ENCODE assay signal across 9 cellular contexts in the genomic region with DNA sequence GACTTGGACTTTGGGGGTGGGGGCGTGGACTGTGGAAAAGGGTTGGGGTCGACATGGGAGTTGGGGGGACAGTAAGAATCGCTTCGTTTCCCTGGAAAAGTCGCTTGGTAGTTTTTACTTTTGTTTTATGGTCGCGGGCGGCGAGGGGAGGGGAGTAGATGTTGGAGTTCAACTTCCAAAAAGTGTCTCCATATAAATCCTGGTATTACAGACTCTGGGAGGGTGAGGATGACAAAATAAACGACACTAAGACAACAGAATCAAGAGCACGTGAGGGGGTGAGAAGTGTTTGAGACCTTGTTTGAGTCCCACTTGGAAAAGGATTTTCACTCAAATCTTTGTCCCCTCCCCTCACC. TPM values are rescaled to one million over a fixed set of nuclear protein-coding genes. Genes with fewer than 3 reads are reported as not detected.
A peak's percentile ranks its signal among the peaks of the same experiment; 100 is the strongest.
DNase-seq lines count a peak whose midpoint lies in the region; ATAC-seq, FAIRE-seq and TF ChIP-seq lines count a peak whose summit lies in the region.
"Had no signal": no experiment of that assay in that cellular context is flagged by ENCODE, and none has a peak within 500 bp of the region (broad histone marks: within the 10 kb centered on the region; RNA-seq: fewer than 3 reads in every experiment).

No MANE protein-coding gene starts in this region.

- peaks cover 31 to 45% (median 38%) of the 10 kb centered on the region in 3 donors for H3K4me1 Mint-ChIP-seq in T-cell

- no peaks in the 10 kb centered on the region for H3K27me3 Mint-ChIP-seq in T-cell

- H3K9ac ChIP-seq in SK-N-SH = no peak overlapping the region

- peak overlapping the region; percentile 75 for H3K4me2 ChIP-seq in SK-N-SH

- POLR2A ChIA-PET in SK-N-SH (lab: Yijun Ruan, JAX) (no interaction called here), T-cell (lab: Charles Lee) (interaction anchor here in 1 of 2 donors (0.6 kb wide), 2 partner anchors 10 to 567 kb away, joined by 4 to 5 read pairs; no protein-coding TSS in a partner anchor)

- H3K36me3 ChIP-seq in SK-N-SH (replicated peaks in 1 of 2; ENCODE audit: control insufficient read depth in 1 of 2, insufficient read depth in 2 of 2, low read length in 1 of 2) (no peaks in the 10 kb centered on the region), spleen (no peaks in the 10 kb centered on the region)

- H3K4me1 ChIP-seq in SK-N-SH (ENCODE audit: control insufficient read depth in 1 of 2, insufficient read depth in 2 of 2, low read depth in 1 of 2, low read length in 1 of 2) (no peaks in the 10 kb centered on the region; a peak in 1 of 4 replicates), spleen (peaks cover 14 to 68% (median 51%) of the 10 kb centered on the region in 6 donors)

- TF ChIP-seq CTCF in SK-N-SH (IDR thresholded peaks at IDR 0.05) (no peak), fibroblast of villous mesenchyme (IDR thresholded peaks at IDR 0.05; ENCODE audit: insufficient read depth, low read depth, low read length) (no peak), spleen (IDR thresholded peaks at IDR 0.05 in 8 of 11, conservative IDR thresholded peaks at IDR 0.05 in 3 of 11) (no peak)

- H3K4me3 Mint-ChIP-seq in T-cell = peak overlapping the region; percentile 95 to 98 (median 96)

- H3K27me3 ChIP-seq in SK-N-SH (ENCODE audit: insufficient read depth) = peaks cover 84% of the 10 kb centered on the region
- peaks cover 5 to 100% (median 80%) of the 10 kb centered on the region in 7 donors for H3K27me3 ChIP-seq in spleen (replicated peaks in 1 of 7)

- H3K9me3 Mint-ChIP-seq in T-cell = no peaks in the 10 kb centered on the region

- no peak for TF ChIP-seq POLR2A in spleen (IDR thresholded peaks at IDR 0.05)

- no peak for TF ChIP-seq RAD21 in SK-N-SH (IDR thresholded peaks at IDR 0.05; ENCODE audit: low read length)

- intact Hi-C loops in spleen (cut with DNase I; ENCODE audit: low total_unique reads) = no loop called here

- peaks cover 19% of the 10 kb centered on the region for H3K36me3 Mint-ChIP-seq in T-cell

- CTCF ChIA-PET in SK-N-SH (lab: Yijun Ruan, JAX) = no interaction called here
- CTCF ChIA-PET in T-cell (lab: Charles Lee) = interaction anchor here (0.6 to 2.1 kb wide), 7 partner anchors 10 to 1294 kb away, joined by 3 to 12 read pairs (median 6); no protein-coding TSS in a partner anchor

- 4% methylated on average over 11 of the region's 11 CpGs for WGBS in SK-N-SH (ENCODE audit: low lambda C conversion rate)
- 2 to 4% (median 3%) methylated on average over 11 of the region's 11 CpGs for WGBS in spleen, 5 donors

- H3K9me2 ChIP-seq in SK-N-SH = no peaks in the 10 kb centered on the region

- H3K27ac Mint-ChIP-seq in T-cell = peak overlapping the region; percentile 85 to 99

- H2AFZ ChIP-seq in SK-N-SH (ENCODE audit: low read depth) = no peak overlapping the region

- peaks cover 5% of the 10 kb centered on the region for H3F3A ChIP-seq in SK-N-SH (replicated peaks; ENCODE audit: insufficient read depth)

- ATAC-seq in SK-N-SH treated with all-trans-retinoic acid at 6 μM for 48 hours (no peak), T-cell (replicated peaks in 1 of 4) (no peak), GM18868 (IDR thresholded peaks at IDR 0.05; ENCODE audit: unreplicated experiment) (no peak)

- H3K4me3 ChIP-seq in SK-N-SH (ENCODE audit: low read depth in 2 of 2, low read length in 1 of 2) = peak overlapping the region in 1 of 2 experiments; percentile 64; a peak in 1 of 4 replicates
- peak overlapping the region; percentile 45 for H3K4me3 ChIP-seq in fibroblast of villous mesenchyme (ENCODE audit: low read depth, low read length)
- peak overlapping the region in 7 of 8 donors; percentile 38 to 75 (median 44) for H3K4me3 ChIP-seq in spleen

- DNase-seq in SK-N-SH = no peak
- no peak for DNase-seq in T-cell
- no peak for DNase-seq in fibroblast of villous mesenchyme (ENCODE audit: low read depth)
- DNase-seq in spleen = no peak
- no peak for DNase-seq in frontal cortex (ENCODE audit: low spot score in 2 of 2)
- DNase-seq in AG20443 (ENCODE audit: low spot score) = no peak

- H3K79me2 ChIP-seq in SK-N-SH (ENCODE audit: insufficient read depth) = no peaks in the 10 kb centered on the region

- H3K27ac ChIP-seq in SK-N-SH (ENCODE audit: low read depth in 2 of 2, low read length in 1 of 2) = no peak overlapping the region
- H3K27ac ChIP-seq in spleen = peak overlapping the region in 3 of 8 donors; percentile 84 to 93 (median 85)
- H3K27ac ChIP-seq: HL-60 had no signal

- no peak for FAIRE-seq in frontal cortex (lab: Jason Lieb, UNC)

- TF ChIP-seq EP300 in SK-N-SH (IDR thresholded peaks at IDR 0.05; ENCODE audit: borderline replicate concordance in 1 of 2, low read depth in 1 of 2, low read length in 1 of 2) = no peak

- H3K9me3 ChIP-seq in SK-N-SH (no peaks in the 10 kb centered on the region), spleen (no peaks in the 10 kb centered on the region)

- no peaks in the 10 kb centered on the region for H4K20me1 ChIP-seq in SK-N-SH (ENCODE audit: insufficient read depth)

TF ChIP-seq in SK-N-SH, 30 proteins besides CTCF, POLR2A, EP300 and RAD21:
- TF ChIP-seq RCOR1 (IDR thresholded peaks at IDR 0.05; ENCODE audit: low read length) = no peak
TF ChIP-seq in SK-N-SH: peak in this region for 0.

TF ChIP-seq in SK-N-SH treated with all-trans-retinoic acid at 6 μM for 48 hours, 23 proteins besides CTCF, POLR2A, EP300 and RAD21 (continues in another document):
- TF ChIP-seq, protein P1, sequence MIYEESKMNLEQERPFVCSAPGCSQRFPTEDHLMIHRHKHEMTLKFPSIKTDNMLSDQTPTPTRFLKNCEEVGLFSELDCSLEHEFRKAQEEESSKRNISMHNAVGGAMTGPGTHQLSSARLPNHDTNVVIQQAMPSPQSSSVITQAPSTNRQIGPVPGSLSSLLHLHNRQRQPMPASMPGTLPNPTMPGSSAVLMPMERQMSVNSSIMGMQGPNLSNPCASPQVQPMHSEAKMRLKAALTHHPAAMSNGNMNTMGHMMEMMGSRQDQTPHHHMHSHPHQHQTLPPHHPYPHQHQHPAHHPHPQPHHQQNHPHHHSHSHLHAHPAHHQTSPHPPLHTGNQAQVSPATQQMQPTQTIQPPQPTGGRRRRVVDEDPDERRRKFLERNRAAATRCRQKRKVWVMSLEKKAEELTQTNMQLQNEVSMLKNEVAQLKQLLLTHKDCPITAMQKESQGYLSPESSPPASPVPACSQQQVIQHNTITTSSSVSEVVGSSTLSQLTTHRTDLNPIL (CRISPR knock-in tag; IDR thresholded peaks at IDR 0.05; ENCODE audit: low read depth) = no peak
- TF ChIP-seq, protein P2, sequence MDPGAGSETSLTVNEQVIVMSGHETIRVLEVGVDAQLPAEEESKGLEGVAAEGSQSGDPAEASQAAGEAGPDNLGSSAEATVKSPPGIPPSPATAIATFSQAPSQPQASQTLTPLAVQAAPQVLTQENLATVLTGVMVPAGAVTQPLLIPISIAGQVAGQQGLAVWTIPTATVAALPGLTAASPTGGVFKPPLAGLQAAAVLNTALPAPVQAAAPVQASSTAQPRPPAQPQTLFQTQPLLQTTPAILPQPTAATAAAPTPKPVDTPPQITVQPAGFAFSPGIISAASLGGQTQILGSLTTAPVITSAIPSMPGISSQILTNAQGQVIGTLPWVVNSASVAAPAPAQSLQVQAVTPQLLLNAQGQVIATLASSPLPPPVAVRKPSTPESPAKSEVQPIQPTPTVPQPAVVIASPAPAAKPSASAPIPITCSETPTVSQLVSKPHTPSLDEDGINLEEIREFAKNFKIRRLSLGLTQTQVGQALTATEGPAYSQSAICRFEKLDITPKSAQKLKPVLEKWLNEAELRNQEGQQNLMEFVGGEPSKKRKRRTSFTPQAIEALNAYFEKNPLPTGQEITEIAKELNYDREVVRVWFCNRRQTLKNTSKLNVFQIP (CRISPR knock-in tag; IDR thresholded peaks at IDR 0.05; ENCODE audit: borderline replicate concordance, low read depth) = no peak
- no peak for TF ChIP-seq ZNF565 (CRISPR knock-in tag; conservative IDR thresholded peaks at IDR 0.05; ENCODE audit: low read depth)
- TF ChIP-seq RARB (CRISPR knock-in tag; IDR thresholded peaks at IDR 0.05) = no peak
- TF ChIP-seq ZFP3 (CRISPR knock-in tag; IDR thresholded peaks at IDR 0.05) = no peak
- TF ChIP-seq, protein P3, sequence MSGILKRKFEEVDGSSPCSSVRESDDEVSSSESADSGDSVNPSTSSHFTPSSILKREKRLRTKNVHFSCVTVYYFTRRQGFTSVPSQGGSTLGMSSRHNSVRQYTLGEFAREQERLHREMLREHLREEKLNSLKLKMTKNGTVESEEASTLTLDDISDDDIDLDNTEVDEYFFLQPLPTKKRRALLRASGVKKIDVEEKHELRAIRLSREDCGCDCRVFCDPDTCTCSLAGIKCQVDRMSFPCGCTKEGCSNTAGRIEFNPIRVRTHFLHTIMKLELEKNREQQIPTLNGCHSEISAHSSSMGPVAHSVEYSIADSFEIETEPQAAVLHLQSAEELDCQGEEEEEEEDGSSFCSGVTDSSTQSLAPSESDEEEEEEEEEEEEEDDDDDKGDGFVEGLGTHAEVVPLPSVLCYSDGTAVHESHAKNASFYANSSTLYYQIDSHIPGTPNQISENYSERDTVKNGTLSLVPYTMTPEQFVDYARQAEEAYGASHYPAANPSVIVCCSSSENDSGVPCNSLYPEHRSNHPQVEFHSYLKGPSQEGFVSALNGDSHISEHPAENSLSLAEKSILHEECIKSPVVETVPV (CRISPR knock-in tag; IDR thresholded peaks at IDR 0.05) = no peak

RNA-seq across cellular contexts. Expression of a gene that starts 0.7 kb away (rescaled TPM):
- polyA plus RNA-seq in SK-N-SH (2012; rRNA removed) (not detected in 2 replicates), spleen (1 to 10 TPM in 2 of 3 donors, under 1 TPM in 1; 0.74 to 1.5 (median 1.4) TPM)
- not detected in 2 replicates for polyA plus RNA-seq in SK-N-SH (2012; cell fraction: cytosol; rRNA removed)
- polyA plus RNA-seq in SK-N-SH (2012; cell fraction: nucleus; rRNA removed) = not detected in 2 replicates
- total RNA-seq in T-cell (100 to 1,000 TPM; 181 to 240 (median 196) TPM), fibroblast of villous mesenchyme (not detected in 2 replicates), spleen (10 to 100 TPM in 6 of 7 donors, 1 to 10 TPM in 1; 7.9 to 21.1 (median 13.1) TPM), frontal cortex (58.3 TPM)
